In genomic region chr10:100009793-100010676, GRCh38 we compare ENCODE assay signal across 8 cellular contexts. TPM values are rescaled to one million over a fixed set of nuclear protein-coding genes. Genes with fewer than 3 reads are reported as not detected.
DNase-seq lines count a peak whose midpoint lies in the region; ATAC-seq and TF ChIP-seq lines count a peak whose summit lies in the region.

A gene with protein sequence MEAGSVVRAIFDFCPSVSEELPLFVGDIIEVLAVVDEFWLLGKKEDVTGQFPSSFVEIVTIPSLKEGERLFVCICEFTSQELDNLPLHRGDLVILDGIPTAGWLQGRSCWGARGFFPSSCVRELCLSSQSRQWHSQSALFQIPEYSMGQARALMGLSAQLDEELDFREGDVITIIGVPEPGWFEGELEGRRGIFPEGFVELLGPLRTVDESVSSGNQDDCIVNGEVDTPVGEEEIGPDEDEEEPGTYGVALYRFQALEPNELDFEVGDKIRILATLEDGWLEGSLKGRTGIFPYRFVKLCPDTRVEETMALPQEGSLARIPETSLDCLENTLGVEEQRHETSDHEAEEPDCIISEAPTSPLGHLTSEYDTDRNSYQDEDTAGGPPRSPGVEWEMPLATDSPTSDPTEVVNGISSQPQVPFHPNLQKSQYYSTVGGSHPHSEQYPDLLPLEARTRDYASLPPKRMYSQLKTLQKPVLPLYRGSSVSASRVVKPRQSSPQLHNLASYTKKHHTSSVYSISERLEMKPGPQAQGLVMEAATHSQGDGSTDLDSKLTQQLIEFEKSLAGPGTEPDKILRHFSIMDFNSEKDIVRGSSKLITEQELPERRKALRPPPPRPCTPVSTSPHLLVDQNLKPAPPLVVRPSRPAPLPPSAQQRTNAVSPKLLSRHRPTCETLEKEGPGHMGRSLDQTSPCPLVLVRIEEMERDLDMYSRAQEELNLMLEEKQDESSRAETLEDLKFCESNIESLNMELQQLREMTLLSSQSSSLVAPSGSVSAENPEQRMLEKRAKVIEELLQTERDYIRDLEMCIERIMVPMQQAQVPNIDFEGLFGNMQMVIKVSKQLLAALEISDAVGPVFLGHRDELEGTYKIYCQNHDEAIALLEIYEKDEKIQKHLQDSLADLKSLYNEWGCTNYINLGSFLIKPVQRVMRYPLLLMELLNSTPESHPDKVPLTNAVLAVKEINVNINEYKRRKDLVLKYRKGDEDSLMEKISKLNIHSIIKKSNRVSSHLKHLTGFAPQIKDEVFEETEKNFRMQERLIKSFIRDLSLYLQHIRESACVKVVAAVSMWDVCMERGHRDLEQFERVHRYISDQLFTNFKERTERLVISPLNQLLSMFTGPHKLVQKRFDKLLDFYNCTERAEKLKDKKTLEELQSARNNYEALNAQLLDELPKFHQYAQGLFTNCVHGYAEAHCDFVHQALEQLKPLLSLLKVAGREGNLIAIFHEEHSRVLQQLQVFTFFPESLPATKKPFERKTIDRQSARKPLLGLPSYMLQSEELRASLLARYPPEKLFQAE (N-terminal part only) (minus strand): TSS chr10:100009947. CDS start chr10:99972124, 37,823 bp downstream.

- peak; percentile 33; the same call in 1 of the 2 replicates for TF ChIP-seq CTCF in WI38 (IDR thresholded peaks at IDR 0.05; ENCODE audit: low read depth, low read length)
- TF ChIP-seq CTCF in mammary epithelial cell (conservative IDR thresholded peaks at IDR 0.05 in 1 of 2, IDR thresholded peaks at IDR 0.05 in 1 of 2; ENCODE audit: extremely low read depth in 1 of 2, insufficient read depth in 1 of 2, low read depth in 1 of 2, low read length in 2 of 2) = peak; percentile 9 to 26
- TF ChIP-seq CTCF in smooth muscle cell (IDR thresholded peaks at IDR 0.05; ENCODE audit: borderline replicate concordance, insufficient read depth, poor library complexity, severe bottlenecking) = peak; percentile 64

- ATAC-seq in HG02678 (IDR thresholded peaks at IDR 0.05; ENCODE audit: unreplicated experiment) = peak; percentile 70

- CTCF ChIA-PET in mammary epithelial cell (lab: Charles Lee; ENCODE audit: low non-redundant PET) = interaction anchor here (0.6 to 0.7 kb wide), 4 partner anchors 33 to 50 kb away, joined by 3 to 5 read pairs (median 4); no protein-coding TSS in a partner anchor

- peak within 1 kb of the TSS; percentile 53 to 93 (median 86) for H3K27ac Mint-ChIP-seq in immature natural killer cell

- peak within 1 kb of the TSS; percentile 95 for H3K4me2 ChIP-seq in mammary epithelial cell (ENCODE audit: insufficient read depth, low read depth, low read length)
- H3K4me2 ChIP-seq in smooth muscle cell = peak within 1 kb of the TSS; percentile 93

- H3F3A ChIP-seq in smooth muscle cell (ENCODE audit: low read depth) = peaks cover 34% of the 10 kb centered on the region

- H3K9ac ChIP-seq in mammary epithelial cell (ENCODE audit: insufficient read depth, low read length) = peak within 1 kb of the TSS; percentile 85
- peak within 1 kb of the TSS; percentile 67 for H3K9ac ChIP-seq in smooth muscle cell (ENCODE audit: low read depth)

- dilution Hi-C loops in mammary epithelial cell (cut with HindIII; ENCODE audit: low sequenced_read_pairs) = no loop called here

- DNase-seq in NCI-H2081 (lab: John Stamatoyannopoulos, UW) = peak; percentile 48 to 67
- no peak for DNase-seq in NCI-H2081 treated with DMSO at 0.1 percent for 48 hours (lab: John Stamatoyannopoulos, UW)
- peak; percentile 14 for DNase-seq in NCI-H128 (lab: John Stamatoyannopoulos, UW; ENCODE audit: unreplicated experiment)
- peak; percentile 75 for DNase-seq in mammary epithelial cell
- DNase-seq in immature natural killer cell = peak; percentile 85 to 89 (median 88)
- DNase-seq in smooth muscle cell (lab: John Stamatoyannopoulos, UW; ENCODE audit: unreplicated experiment) = peak; percentile 59

- H3K36me3 ChIP-seq in mammary epithelial cell (ENCODE audit: insufficient read depth, low read length) = no peaks in the 10 kb centered on the region
- H3K36me3 ChIP-seq in smooth muscle cell (ENCODE audit: low read depth) = no peaks in the 10 kb centered on the region

- intact Hi-C loops in mammary epithelial cell (cut with micrococcal nuclease) = loop anchor here (1.0 to 10.0 kb wide), 5 partner anchors 36 to 175 kb away; partner anchors contain the start of gene ERLIN1

- H3K27ac ChIP-seq in mammary epithelial cell (ENCODE audit: insufficient read depth, low read depth, low read length) (peak within 1 kb of the TSS; percentile 69), smooth muscle cell (ENCODE audit: low read depth) (peak within 1 kb of the TSS; percentile 97)

- H3K4me1 Mint-ChIP-seq in immature natural killer cell = peaks cover 33 to 39% of the 10 kb centered on the region in 2 donors

- no peaks in the 10 kb centered on the region for H3K9me3 Mint-ChIP-seq in immature natural killer cell

- H3K4me1 ChIP-seq in mammary epithelial cell (ENCODE audit: insufficient read depth, low read length) (peaks cover 33% of the 10 kb centered on the region), smooth muscle cell (ENCODE audit: low read depth) (peaks cover 31% of the 10 kb centered on the region)

- H3K27me3 Mint-ChIP-seq in immature natural killer cell (ENCODE audit: low read depth in 3 of 3) = peaks cover 2 to 6% (median 2%) of the 10 kb centered on the region in 3 donors

- H3K79me2 ChIP-seq in mammary epithelial cell (ENCODE audit: insufficient read depth, low read length) = peaks cover 43% of the 10 kb centered on the region
- peaks cover 39% of the 10 kb centered on the region for H3K79me2 ChIP-seq in smooth muscle cell (ENCODE audit: low read depth)

- peak within 1 kb of the TSS; percentile 91 to 98 (median 96) for H3K4me3 Mint-ChIP-seq in immature natural killer cell

- H4K20me1 ChIP-seq in mammary epithelial cell (ENCODE audit: insufficient read depth, low read length) = no peaks in the 10 kb centered on the region
- no peaks in the 10 kb centered on the region for H4K20me1 ChIP-seq in smooth muscle cell (ENCODE audit: low read depth)

- in situ Hi-C loops in mammary epithelial cell (cut with MboI; ENCODE audit: low sequenced_read_pairs in 2 of 2) = loop anchor here in 1 of 2 donors (5.0 kb wide), 1 partner anchor 32 kb away; no protein-coding TSS in a partner anchor

- no peaks in the 10 kb centered on the region for H3K9me3 ChIP-seq in mammary epithelial cell (replicated peaks; ENCODE audit: insufficient read depth, low read length)
- no peaks in the 10 kb centered on the region for H3K9me3 ChIP-seq in smooth muscle cell (replicated peaks; ENCODE audit: low read depth)

- no TSS peak for BruUV-seq in mammary epithelial cell (replicated peaks; lab: Mats Ljungman, UMichigan)

- H2AFZ ChIP-seq in mammary epithelial cell (ENCODE audit: low read depth, low read length) = peak within 1 kb of the TSS; percentile 97
- H2AFZ ChIP-seq in smooth muscle cell (ENCODE audit: low read depth) = peak within 1 kb of the TSS; percentile 98

- H3K27me3 ChIP-seq in mammary epithelial cell (ENCODE audit: insufficient read depth, low read length) (no peaks in the 10 kb centered on the region), smooth muscle cell (ENCODE audit: low read depth) (no peaks in the 10 kb centered on the region)

- WGBS in mammary epithelial cell (ENCODE audit: low coverage, missing lambda C conversion rate) = 6% methylated on average over 15 of the region's 86 CpGs
- 3% methylated on average over 62 of the region's 86 CpGs for WGBS in smooth muscle cell (ENCODE audit: low lambda C conversion rate)

- H3K4me3 ChIP-seq in WI38 (ENCODE audit: low read depth, low read length) = peak within 1 kb of the TSS; percentile 99
- H3K4me3 ChIP-seq in mammary epithelial cell (replicated peaks in 1 of 3; ENCODE audit: insufficient read depth in 1 of 3, low read depth in 2 of 3, low read length in 3 of 3) = peak within 1 kb of the TSS; percentile 75 to 88 (median 77)
- H3K4me3 ChIP-seq in smooth muscle cell = peak within 1 kb of the TSS; percentile 75

- H3K36me3 Mint-ChIP-seq in immature natural killer cell = no peaks in the 10 kb centered on the region

RNA-seq across cellular contexts. Expression of the gene that starts here (rescaled TPM):
- total RNA-seq in mammary epithelial cell (10 to 100 TPM in 1 of 2 donors, 1 to 10 TPM in 1; 8.7 to 17.6 TPM), smooth muscle cell (14.1 and 17.9 TPM in 2 replicates)
- polyA plus RNA-seq in mammary epithelial cell (17.4 TPM), immature natural killer cell (1 to 10 TPM in 1 of 3 donors, under 1 TPM in 1, not detected in 1; 0.41 to 2.8 TPM), smooth muscle cell (9.4 and 12.7 TPM in 2 replicates)
- polyA minus RNA-seq in mammary epithelial cell = 33.6 TPM
